ENCODE assay signal across 15 cellular contexts in genomic region chr16:62869837-62870236, GRCh38.
"Had no signal": no experiment of that assay in that cellular context is flagged by ENCODE, and none has a peak within 500 bp of the region (broad histone marks: within the 10 kb centered on the region; RNA-seq: fewer than 3 reads in every experiment).

No MANE protein-coding gene starts in this region.

- H3K27me3 ChIP-seq: cardiac muscle cell, colonic mucosa, foreskin keratinocyte, heart left ventricle, sigmoid colon, transverse colon had no signal

- DNase-seq: activated CD4-positive, alpha-beta T cell treated with anti-CD3 and anti-CD28 coated beads for 4 hours; activated CD8-positive, alpha-beta memory T cell treated with anti-CD3 and anti-CD28 coated beads, Interleukin-2, amount 50 U/mL, for 48 hours; activated CD8-positive, alpha-beta T cell treated with anti-CD3 and anti-CD28 coated beads, Interleukin-2, amount 10 ng/mL, durations not matched to agents 7 days and 5 days; activated naive CD4-positive, alpha-beta T cell treated with anti-CD3 and anti-CD28 coated beads for 36 hours; colonic mucosa; foreskin keratinocyte; heart left ventricle; mammary epithelial cell; naive thymus-derived CD8-positive, alpha-beta T cell; sigmoid colon; stimulated activated CD4-positive, alpha-beta T cell treated with anti-CD3 and anti-CD28 coated beads, Interleukin-2, amount 100 ng/mL, for 24 hours; stimulated activated naive CD4-positive, alpha-beta T cell; substantia nigra; transverse colon had no signal

- ATAC-seq: activated CD8-positive, alpha-beta T cell treated with anti-CD3 and anti-CD28 coated beads, Interleukin-2, amount 10 ng/mL, durations not matched to agents 7 days and 5 days; foreskin keratinocyte; heart left ventricle; naive thymus-derived CD8-positive, alpha-beta T cell had no signal

- H3K4me3 ChIP-seq: cardiac muscle cell, colonic mucosa, heart left ventricle, sigmoid colon, transverse colon had no signal

- H3K9me3 ChIP-seq: colonic mucosa, sigmoid colon, transverse colon had no signal

- H3K4me1 ChIP-seq: colonic mucosa, foreskin keratinocyte, heart left ventricle, transverse colon had no signal

- H3K36me3 ChIP-seq: cardiac muscle cell, colonic mucosa, heart left ventricle, sigmoid colon, transverse colon had no signal
